Comparison of ENCODE assay signal across 11 cellular contexts in the genomic region with DNA sequence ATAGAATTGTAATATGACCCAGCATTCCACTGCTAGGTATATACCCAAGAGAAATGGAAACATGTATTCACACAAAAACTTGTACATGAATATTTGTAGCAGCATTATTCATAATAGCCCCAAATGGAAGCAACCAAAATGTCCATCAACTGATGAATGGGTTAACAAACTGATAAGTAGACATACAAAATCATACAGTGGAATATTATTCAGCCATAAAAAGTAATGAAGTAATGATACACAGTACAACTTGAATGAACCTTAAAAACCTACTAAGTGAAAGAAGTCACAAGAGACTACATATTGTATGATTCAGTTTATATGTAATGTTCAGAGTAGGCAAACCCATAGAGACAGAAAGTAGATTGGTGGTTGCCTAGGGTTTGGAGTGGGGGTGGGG.
"Had no signal": no experiment of that assay in that cellular context is flagged by ENCODE, and none has a peak within 500 bp of the region (broad histone marks: within the 10 kb centered on the region; RNA-seq: fewer than 3 reads in every experiment).

No MANE protein-coding gene starts in this region.

- ATAC-seq: GM23338 had no signal

- H3K27ac ChIP-seq: KMS-11 had no signal

- H3K4me2 ChIP-seq: GM23338, KMS-11 had no signal

- H3K9ac ChIP-seq: KMS-11 had no signal

- DNase-seq: H9, HCEC 1CT, HFFc6, IMR-90, Karpas-422, KBM-7 had no signal

- H3K4me3 ChIP-seq: GM23338 had no signal

- FAIRE-seq: H1, H54, HTR-8/SVneo had no signal

- H2AFZ ChIP-seq: GM23338 had no signal
